ENCODE assay signal across 24 cellular contexts in the genomic region with DNA sequence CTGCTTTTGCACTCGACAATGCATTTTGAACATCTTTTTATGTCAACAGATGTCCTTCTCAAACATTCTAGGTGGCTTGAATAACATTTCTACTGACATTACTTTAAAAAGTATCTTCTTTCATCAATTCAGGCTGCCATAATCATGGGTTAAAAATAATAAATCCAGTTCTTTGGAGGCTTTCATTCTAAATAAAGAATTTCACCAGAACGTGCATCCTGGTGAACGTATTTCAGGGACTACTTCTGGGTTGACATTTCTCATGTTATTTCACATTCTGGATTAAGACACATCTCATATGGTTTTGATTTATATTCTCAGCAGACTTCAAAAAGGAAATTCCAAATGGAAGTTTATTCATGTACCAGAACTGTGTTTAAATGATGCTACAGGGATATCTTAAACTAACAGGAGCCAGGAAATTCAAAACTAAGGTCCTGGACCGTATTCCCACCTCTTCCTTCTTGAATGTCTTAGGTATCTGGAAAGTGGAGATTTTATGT.
"Had no signal": no experiment of that assay in that cellular context is flagged by ENCODE, and none has a peak within 500 bp of the region (broad histone marks: within the 10 kb centered on the region; RNA-seq: fewer than 3 reads in every experiment).

No MANE protein-coding gene starts in this region.

- H3K9me3 Mint-ChIP-seq: activated naive CD4-positive, alpha-beta T cell treated with anti-CD3 and anti-CD28 coated beads, Interleukin-2, amount 50 U/mL, for 72 hours; activated T-helper 17 cell treated with anti-CD3 and anti-CD28 coated beads, Interleukin-2, amount 50 U/mL, for 72 hours; central memory CD8-positive, alpha-beta T cell; stimulated activated memory B cell treated with anti-CD40 and anti-IgM and Interleukin-4, amounts not matched to agents 10 μg/mL and 1 μg/mL and 100 μg/mL, for 72 hours; WTC11 had no signal

- H3K4me1 ChIP-seq: breast epithelium, colonic mucosa had no signal

- H3K9me3 ChIP-seq: adrenal gland, breast epithelium, colonic mucosa, heart left ventricle, sigmoid colon, stomach, transverse colon had no signal

- H3K4me1 Mint-ChIP-seq: activated T-helper 17 cell treated with anti-CD3 and anti-CD28 coated beads, Interleukin-2, amount 50 U/mL, for 72 hours; central memory CD8-positive, alpha-beta T cell; naive thymus-derived CD8-positive, alpha-beta T cell; stimulated activated memory B cell treated with anti-CD40 and anti-IgM and Interleukin-4, amounts not matched to agents 10 μg/mL and 1 μg/mL and 100 μg/mL, for 72 hours had no signal

- DNase-seq: activated CD8-positive, alpha-beta memory T cell treated with anti-CD3 and anti-CD28 coated beads for 24 hours; activated CD8-positive, alpha-beta memory T cell treated with anti-CD3 and anti-CD28 coated beads, Interleukin-2, amount 50 U/mL, for 4 hours; activated T-cell treated with anti-CD3 and anti-CD28 coated beads, Interleukin-2, amount 50 U/mL, for 24 hours; adrenal gland; colonic mucosa; erythroblast; heart left ventricle; kidney; naive thymus-derived CD8-positive, alpha-beta T cell; retina; sigmoid colon; stimulated activated CD4-positive, alpha-beta T cell treated with anti-CD3 and anti-CD28 coated beads, Interleukin-15, amount 100 ng/mL, for 24 hours; stomach; T-helper 1 cell; transverse colon had no signal

- ATAC-seq: activated naive CD4-positive, alpha-beta T cell treated with anti-CD3 and anti-CD28 coated beads, Interleukin-2, amount 50 U/mL, for 72 hours; activated T-helper 17 cell treated with anti-CD3 and anti-CD28 coated beads, Interleukin-2, amount 50 U/mL, for 72 hours; heart left ventricle; naive thymus-derived CD8-positive, alpha-beta T cell; stimulated activated memory B cell treated with anti-CD40 and anti-IgM and Interleukin-4, amounts not matched to agents 10 μg/mL and 1 μg/mL and 100 μg/mL, for 72 hours; WTC11 had no signal

- H3K36me3 ChIP-seq: adrenal gland, breast epithelium, colonic mucosa, sigmoid colon, stomach, transverse colon had no signal

- H3K27me3 ChIP-seq: adrenal gland, breast epithelium, colonic mucosa, heart left ventricle, sigmoid colon, stomach, transverse colon had no signal

- H3K27ac ChIP-seq: breast epithelium, colonic mucosa, transverse colon had no signal

- H3K27ac Mint-ChIP-seq: activated naive CD4-positive, alpha-beta T cell treated with anti-CD3 and anti-CD28 coated beads, Interleukin-2, amount 50 U/mL, for 72 hours; activated T-cell treated with anti-CD3 and anti-CD28 coated beads, Interleukin-2, amount 50 U/mL, for 24 hours; activated T-helper 17 cell treated with anti-CD3 and anti-CD28 coated beads, Interleukin-2, amount 50 U/mL, for 72 hours; naive thymus-derived CD8-positive, alpha-beta T cell; progenitor cell of endocrine pancreas; stimulated activated memory B cell treated with anti-CD40 and anti-IgM and Interleukin-4, amounts not matched to agents 10 μg/mL and 1 μg/mL and 100 μg/mL, for 72 hours; WTC11 had no signal

- H3K27me3 Mint-ChIP-seq: progenitor cell of endocrine pancreas had no signal

- H3K4me3 Mint-ChIP-seq: activated T-cell treated with anti-CD3 and anti-CD28 coated beads, Interleukin-2, amount 50 U/mL, for 24 hours; activated T-helper 17 cell treated with anti-CD3 and anti-CD28 coated beads, Interleukin-2, amount 50 U/mL, for 72 hours; central memory CD8-positive, alpha-beta T cell; naive thymus-derived CD8-positive, alpha-beta T cell; stimulated activated memory B cell treated with anti-CD40 and anti-IgM and Interleukin-4, amounts not matched to agents 10 μg/mL and 1 μg/mL and 100 μg/mL, for 72 hours; WTC11 had no signal

- H3K36me3 Mint-ChIP-seq: activated naive CD4-positive, alpha-beta T cell treated with anti-CD3 and anti-CD28 coated beads, Interleukin-2, amount 50 U/mL, for 72 hours; naive thymus-derived CD8-positive, alpha-beta T cell; stimulated activated memory B cell treated with anti-CD40 and anti-IgM and Interleukin-4, amounts not matched to agents 10 μg/mL and 1 μg/mL and 100 μg/mL, for 72 hours; WTC11 had no signal

- H3K4me3 ChIP-seq: adrenal gland, breast epithelium, colonic mucosa, heart left ventricle, lung, sigmoid colon, smooth muscle cell, stomach, transverse colon had no signal
